ENCODE assay signal across 8 cellular contexts in genomic region chr11:132126973-132127900, GRCh38.
DNase-seq lines count a peak whose midpoint lies in the region; ATAC-seq and TF ChIP-seq lines count a peak whose summit lies in the region.

No MANE protein-coding gene starts in this region.

- TF ChIP-seq CTCF in SK-N-SH (IDR thresholded peaks at IDR 0.05) (peak; percentile 89), foreskin keratinocyte (conservative IDR thresholded peaks at IDR 0.05) (peak; percentile 84), omental fat pad (IDR thresholded peaks at IDR 0.05) (peak in 1 of 3 donors; percentile 52)

- ATAC-seq in foreskin keratinocyte (peak; percentile 61), omental fat pad (ENCODE audit: low FRiP score) (peak; percentile 75), HG03354 (IDR thresholded peaks at IDR 0.05; ENCODE audit: poor library complexity, severe bottlenecking, unreplicated experiment) (no peak), GM18502 (IDR thresholded peaks at IDR 0.05; ENCODE audit: poor library complexity, unreplicated experiment) (no peak)

- no peaks in the 10 kb centered on the region for H4K20me1 ChIP-seq in SK-N-SH (ENCODE audit: insufficient read depth)

- peaks cover 35% of the 10 kb centered on the region for H3K4me1 ChIP-seq in HUES6 (ENCODE audit: control insufficient read depth, insufficient read depth, low read length)
- peaks cover 0 to 10% of the 10 kb centered on the region in 2 experiments; a peak in 2 of 4 replicates for H3K4me1 ChIP-seq in SK-N-SH (ENCODE audit: control insufficient read depth in 1 of 2, insufficient read depth in 2 of 2, low read depth in 1 of 2, low read length in 1 of 2)
- peaks cover 11% of the 10 kb centered on the region for H3K4me1 ChIP-seq in foreskin keratinocyte

- peaks cover 6% of the 10 kb centered on the region for H3F3A ChIP-seq in SK-N-SH (replicated peaks; ENCODE audit: insufficient read depth)

- H3K4me3 ChIP-seq in HUES6 (ENCODE audit: low read depth, low read length) (peak overlapping the region; percentile 52), SK-N-SH (ENCODE audit: low read depth in 2 of 2, low read length in 1 of 2) (no peak overlapping the region)

- H3K27ac ChIP-seq in HUES6 (ENCODE audit: low read depth, low read length), result no peak overlapping the region
- H3K27ac ChIP-seq in SK-N-SH (ENCODE audit: low read depth in 2 of 2, low read length in 1 of 2), result peak overlapping the region in 1 of 2 experiments; percentile 69; a peak in 1 of 4 replicates
- no peak overlapping the region for H3K27ac ChIP-seq in foreskin keratinocyte

- H3K9me3 ChIP-seq in HUES6 (ENCODE audit: control insufficient read depth, insufficient read depth, low read depth, low read length) (no peaks in the 10 kb centered on the region), SK-N-SH (no peaks in the 10 kb centered on the region)

- no peaks in the 10 kb centered on the region for H3K79me2 ChIP-seq in SK-N-SH (ENCODE audit: insufficient read depth)

- WGBS in SK-N-SH (ENCODE audit: low lambda C conversion rate), result 63% methylated on average over 19 of the region's 19 CpGs

- H3K36me3 ChIP-seq in HUES6 (ENCODE audit: control insufficient read depth, insufficient read depth, low read length), result no peaks in the 10 kb centered on the region
- H3K36me3 ChIP-seq in SK-N-SH (replicated peaks in 1 of 2; ENCODE audit: control insufficient read depth in 1 of 2, insufficient read depth in 2 of 2, low read length in 1 of 2), result no peaks in the 10 kb centered on the region

- no peaks in the 10 kb centered on the region for H3K9me2 ChIP-seq in SK-N-SH

- peaks cover 3% of the 10 kb centered on the region; the same call in 1 of the 2 replicates for H3K27me3 ChIP-seq in HUES6 (ENCODE audit: control insufficient read depth, insufficient read depth, low read length)
- no peaks in the 10 kb centered on the region for H3K27me3 ChIP-seq in SK-N-SH (ENCODE audit: insufficient read depth)
- no peaks in the 10 kb centered on the region for H3K27me3 ChIP-seq in foreskin keratinocyte

- POLR2A ChIA-PET in SK-N-SH (lab: Yijun Ruan, JAX), result no interaction called here

- no peak overlapping the region for H2AFZ ChIP-seq in SK-N-SH (ENCODE audit: low read depth)

- peak overlapping the region; percentile 69; the same call in 1 of the 2 replicates for H3K4me2 ChIP-seq in SK-N-SH

- CTCF ChIA-PET in SK-N-SH (lab: Yijun Ruan, JAX), result interaction anchor here (0.6 to 3.4 kb wide), 32 partner anchors 12 to 439 kb away, joined by 3 to 45 read pairs (median 4); no protein-coding TSS in a partner anchor

- H3K9ac ChIP-seq in HUES6 (ENCODE audit: low read length) (no peak overlapping the region), SK-N-SH (no peak overlapping the region)

- peak; percentile 82 for TF ChIP-seq RAD21 in SK-N-SH (IDR thresholded peaks at IDR 0.05; ENCODE audit: low read length)

- TF ChIP-seq EP300 in SK-N-SH (IDR thresholded peaks at IDR 0.05; ENCODE audit: borderline replicate concordance in 1 of 2, low read depth in 1 of 2, low read length in 1 of 2), result no peak

- DNase-seq in AG20443 (ENCODE audit: low spot score) (peak; percentile 91), SK-N-SH (peak; percentile 66), foreskin keratinocyte (peak in 1 of 2 donors; percentile 79), omental fat pad (ENCODE audit: low spot score) (peak; percentile 48)
- DNase-seq in stimulated activated CD4-positive, alpha-beta T cell treated with anti-CD3 and anti-CD28 coated beads, Interleukin-1b, Interleukin-23, amount 100 ng/mL, for 48 hours, result no peak

TF ChIP-seq in SK-N-SH, 30 proteins besides CTCF, POLR2A, EP300 and RAD21:
- TF ChIP-seq NFIC (IDR thresholded peaks at IDR 0.05; ENCODE audit: borderline replicate concordance), result peak; percentile 83
- peak; percentile 93 for TF ChIP-seq SMC3 (IDR thresholded peaks at IDR 0.05; ENCODE audit: low read depth, low read length)
- TF ChIP-seq USF2 (IDR thresholded peaks at IDR 0.05; ENCODE audit: borderline replicate concordance, low read depth, low read length), result no peak
TF ChIP-seq in SK-N-SH: peak in this region for 2.

Comparison
In these comparisons a context has a peak if more than half of its experiments do, and no peak if none do; other contexts are left out.
1. ATAC-seq: peak in foreskin keratinocyte (single experiment) and omental fat pad (single experiment); none in HG03354 (single experiment) and GM18502 (single experiment).